In the genomic region with DNA sequence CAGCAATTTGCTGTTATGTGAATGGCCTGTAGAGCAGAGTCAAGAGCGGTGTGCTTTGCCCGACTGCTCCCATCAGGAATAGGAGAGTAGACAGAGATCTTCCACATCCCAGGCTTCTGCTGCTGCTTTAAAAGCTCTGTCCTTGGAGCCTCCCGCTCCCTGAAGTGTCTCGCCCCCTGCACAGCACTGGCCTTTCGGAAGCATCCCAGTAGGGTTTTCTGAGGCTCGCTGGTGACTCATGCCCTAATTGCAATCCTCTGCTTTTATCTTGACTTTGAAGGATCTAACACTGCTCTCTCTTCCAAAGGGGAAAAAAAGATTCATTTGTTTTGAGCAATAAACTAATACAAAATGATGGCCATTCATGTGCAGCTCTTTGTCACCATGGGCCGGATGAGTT, we compare ENCODE assay signal across 12 cellular contexts. TPM values are rescaled to one million over a fixed set of nuclear protein-coding genes. Genes with fewer than 3 reads are reported as not detected.
DNase-seq lines count a peak whose midpoint lies in the region; ATAC-seq and TF ChIP-seq lines count a peak whose summit lies in the region.
"Had no signal": no experiment of that assay in that cellular context is flagged by ENCODE, and none has a peak within 500 bp of the region (broad histone marks: within the 10 kb centered on the region; RNA-seq: fewer than 3 reads in every experiment).

No MANE protein-coding gene starts in this region.

- H3K27ac Mint-ChIP-seq in activated T-helper 17 cell treated with anti-CD3 and anti-CD28 coated beads, Interleukin-2, amount 50 U/mL, for 72 hours: no peak overlapping the region
- peak overlapping the region; percentile 64 for H3K27ac Mint-ChIP-seq in progenitor cell of endocrine pancreas
- H3K27ac Mint-ChIP-seq: activated CD4-positive, alpha-beta memory T cell treated with anti-CD3 and anti-CD28 coated beads, Interleukin-2, amount 10 ng/mL, durations not matched to agents 7 days and 5 days had no signal

- DNase-seq in DMS 273 (lab: John Stamatoyannopoulos, UW; ENCODE audit: unreplicated experiment): peak; percentile 44
- DNase-seq in DMS 273 treated with DMSO at 0.1 percent for 48 hours (lab: John Stamatoyannopoulos, UW): no peak
- DNase-seq in fibroblast of the aortic adventitia (ENCODE audit: low read depth): peak; percentile 72
- DNase-seq in progenitor cell of endocrine pancreas (ENCODE audit: low spot score, unreplicated experiment): no peak
- no peak for DNase-seq in SHP77 treated with DMSO at 0.1 percent for 48 hours (lab: John Stamatoyannopoulos, UW)
- DNase-seq in NCI-H187 (lab: John Stamatoyannopoulos, UW): no peak
- no peak for DNase-seq in posterior vena cava (ENCODE audit: low spot score)
- DNase-seq: activated CD4-positive, alpha-beta memory T cell treated with anti-CD3 and anti-CD28 coated beads, Interleukin-2, amount 10 ng/mL, durations not matched to agents 7 days and 5 days; activated naive CD4-positive, alpha-beta T cell; effector CD8-positive, alpha-beta T cell; T-helper 2 cell had no signal

- H3K4me3 Mint-ChIP-seq in activated T-helper 17 cell treated with anti-CD3 and anti-CD28 coated beads, Interleukin-2, amount 50 U/mL, for 72 hours: peak overlapping the region; percentile 79
- no peak overlapping the region for H3K4me3 Mint-ChIP-seq in progenitor cell of endocrine pancreas (ENCODE audit: low read depth)
- H3K4me3 Mint-ChIP-seq: activated CD4-positive, alpha-beta memory T cell treated with anti-CD3 and anti-CD28 coated beads, Interleukin-2, amount 10 ng/mL, durations not matched to agents 7 days and 5 days had no signal

- peaks cover 18% of the 10 kb centered on the region for H3K4me1 Mint-ChIP-seq in activated T-helper 17 cell treated with anti-CD3 and anti-CD28 coated beads, Interleukin-2, amount 50 U/mL, for 72 hours
- H3K4me1 Mint-ChIP-seq in progenitor cell of endocrine pancreas (ENCODE audit: low read depth): peaks cover 21% of the 10 kb centered on the region

- no peaks in the 10 kb centered on the region for H3K9me3 Mint-ChIP-seq in activated T-helper 17 cell treated with anti-CD3 and anti-CD28 coated beads, Interleukin-2, amount 50 U/mL, for 72 hours
- H3K9me3 Mint-ChIP-seq in progenitor cell of endocrine pancreas (ENCODE audit: low read depth): peaks cover 8% of the 10 kb centered on the region
- H3K9me3 Mint-ChIP-seq: activated CD4-positive, alpha-beta memory T cell treated with anti-CD3 and anti-CD28 coated beads, Interleukin-2, amount 10 ng/mL, durations not matched to agents 7 days and 5 days had no signal

- H3K36me3 Mint-ChIP-seq in activated T-helper 17 cell treated with anti-CD3 and anti-CD28 coated beads, Interleukin-2, amount 50 U/mL, for 72 hours (ENCODE audit: low read depth): no peaks in the 10 kb centered on the region
- peaks cover 36% of the 10 kb centered on the region for H3K36me3 Mint-ChIP-seq in progenitor cell of endocrine pancreas (ENCODE audit: insufficient read depth)

- H3K27me3 Mint-ChIP-seq in activated T-helper 17 cell treated with anti-CD3 and anti-CD28 coated beads, Interleukin-2, amount 50 U/mL, for 72 hours: no peaks in the 10 kb centered on the region
- no peaks in the 10 kb centered on the region for H3K27me3 Mint-ChIP-seq in progenitor cell of endocrine pancreas

- no peak for ATAC-seq in activated T-helper 17 cell treated with anti-CD3 and anti-CD28 coated beads, Interleukin-2, amount 50 U/mL, for 72 hours (replicated peaks)

- intact Hi-C loops in posterior vena cava (cut with DNase I): loop anchor here in 1 of 2 donors (10.0 kb wide), 1 partner anchor 113 kb away; no protein-coding TSS in a partner anchor

- no peak overlapping the region for H3K4me3 ChIP-seq in fibroblast of the aortic adventitia (ENCODE audit: low read depth, low read length)

- TF ChIP-seq CTCF in fibroblast of the aortic adventitia (IDR thresholded peaks at IDR 0.05; ENCODE audit: insufficient read depth, low read length): no peak
- TF ChIP-seq CTCF in progenitor cell of endocrine pancreas (IDR thresholded peaks at IDR 0.05; ENCODE audit: unreplicated experiment): no peak

RNA-seq across cellular contexts. Expression of gene CD101, which starts 13.3 kb away (rescaled TPM):
- total RNA-seq in activated T-helper 17 cell treated with anti-CD3 and anti-CD28 coated beads, Interleukin-2, amount 50 U/mL, for 72 hours: 1 to 10 TPM in 1 of 2 donors, under 1 TPM in 1; 0.26 to 2.1 TPM
- total RNA-seq in fibroblast of the aortic adventitia (ENCODE audit: low replicate concordance) (0.09 and 0.41 TPM in 2 replicates), progenitor cell of endocrine pancreas (2.8 and 3.3 TPM in 2 replicates), posterior vena cava (1 to 10 TPM; 2.1 to 2.6 TPM)

Comparison
In these comparisons a context has a peak if more than half of its experiments do, and no peak if none do; other contexts are left out.
1. DNase-seq: peak in DMS 273 (single experiment) and fibroblast of the aortic adventitia (single experiment); none in DMS 273 treated with DMSO at 0.1 percent for 48 hours (single experiment), progenitor cell of endocrine pancreas (single experiment), SHP77 treated with DMSO at 0.1 percent for 48 hours (single experiment), NCI-H187 (0 of 2) and posterior vena cava (single experiment).